ENCODE assay signal across 8 cellular contexts in the genomic region with DNA sequence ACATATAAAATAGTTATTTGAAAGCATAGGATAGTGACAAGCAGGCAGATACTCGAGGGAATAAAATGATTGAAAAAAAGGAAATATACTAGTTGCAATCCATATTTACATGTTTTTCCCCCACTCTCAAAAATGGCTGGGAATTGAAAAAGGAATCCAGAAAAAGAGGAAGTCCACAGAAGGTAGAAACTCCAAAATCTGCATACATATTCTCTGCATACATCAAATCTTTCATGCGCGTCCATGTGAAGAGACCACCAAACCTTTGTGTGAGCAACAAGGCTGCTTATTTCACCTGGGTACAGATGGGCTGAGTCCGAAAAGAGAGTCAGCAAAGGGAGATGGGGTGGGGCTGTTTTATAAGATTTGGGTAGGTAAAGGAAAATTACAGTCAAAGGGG. TPM values are rescaled to one million over a fixed set of nuclear protein-coding genes. Genes with fewer than 3 reads are reported as not detected.
DNase-seq lines count a peak whose midpoint lies in the region; ATAC-seq, FAIRE-seq and TF ChIP-seq lines count a peak whose summit lies in the region.
"Not testable (repeated sequence)": the region's sequence is repeated elsewhere in the genome, so short reads cannot be mapped to it uniquely, and the experiment has no call there.
"Had no signal": no experiment of that assay in that cellular context is flagged by ENCODE, and none has a peak within 500 bp of the region (broad histone marks: within the 10 kb centered on the region; RNA-seq: fewer than 3 reads in every experiment).

No MANE protein-coding gene starts in this region.

- not testable (repeated sequence) for H2AFZ ChIP-seq in OCI-LY1 (ENCODE audit: low read length); SU-DHL-6 (ENCODE audit: low read depth, low read length, severe bottlenecking); GM12878 (ENCODE audit: control insufficient read depth, low read depth, low read length)

- H3K4me1 Mint-ChIP-seq in endodermal cell: peaks cover 16% of the 10 kb centered on the region

- H3K9me3 ChIP-seq in BLaER1 treated with 17β-estradiol and CSF1 and Interleukin-3, amounts not matched to agents 10 nM and 100 nM (replicated peaks in 1 of 11); HUES6 (ENCODE audit: control insufficient read depth, insufficient read depth, low read depth, low read length); OCI-LY1 (ENCODE audit: low read length); SU-DHL-6 (ENCODE audit: insufficient read depth, low read length); GM12878 (replicated peaks; ENCODE audit: control insufficient read depth, insufficient read depth, low read length); endodermal cell (ENCODE audit: control insufficient read depth, low read length): not testable (repeated sequence)

- H3K9me3 Mint-ChIP-seq in endodermal cell: not testable (repeated sequence)

- not testable (repeated sequence) for H3K9ac ChIP-seq in BLaER1 treated with 17β-estradiol and CSF1 and Interleukin-3, amounts not matched to agents 10 nM and 100 nM; OCI-LY1 (ENCODE audit: low read length); SU-DHL-6 (ENCODE audit: low read length); GM12878 (ENCODE audit: control insufficient read depth, insufficient read depth, low read length)
- H3K9ac ChIP-seq in HUES6 (ENCODE audit: low read length) (peak overlapping the region; percentile 43), endodermal cell (ENCODE audit: extremely low read depth, low read length, poor library complexity, severe bottlenecking) (peak overlapping the region; percentile 35)

- H3F3A ChIP-seq in OCI-LY1 (ENCODE audit: insufficient read depth, low read length): not testable (repeated sequence)
- peaks cover 33% of the 10 kb centered on the region for H3F3A ChIP-seq in SU-DHL-6 (ENCODE audit: insufficient read depth)

- CTCF ChIA-PET in GM12878 (lab: Yijun Ruan, JAX): interaction anchor here (2.4 to 7.3 kb wide), 2 partner anchors 16 to 497 kb away, joined by 10 to 53 read pairs; no protein-coding TSS in a partner anchor

- TF ChIP-seq EP300 in GM12878 (IDR thresholded peaks at IDR 0.05; ENCODE audit: borderline replicate concordance in 1 of 2, control insufficient read depth in 1 of 2, low read depth in 2 of 2, low read length in 2 of 2): not testable (repeated sequence)

- not testable (repeated sequence) for H3K27ac ChIP-seq in BLaER1 treated with 17β-estradiol and CSF1 and Interleukin-3, amounts not matched to agents 10 nM and 100 nM; HUES6 (ENCODE audit: low read depth, low read length); GM12878 (ENCODE audit: control insufficient read depth, insufficient read depth); endodermal cell (ENCODE audit: low read depth, low read length)
- peak overlapping the region; percentile 98 for H3K27ac ChIP-seq in OCI-LY1 (ENCODE audit: low read depth, low read length, poor library complexity, severe bottlenecking)
- H3K27ac ChIP-seq in SU-DHL-6 (ENCODE audit: low read depth, low read length): peak overlapping the region; percentile 68; the same call in 1 of the 2 replicates

- H4K20me1 ChIP-seq in BLaER1 treated with 17β-estradiol and CSF1 and Interleukin-3, amounts not matched to agents 10 nM and 100 nM; OCI-LY1 (ENCODE audit: insufficient read depth, low read length); SU-DHL-6 (ENCODE audit: low read depth, low read length); GM12878 (ENCODE audit: control insufficient read depth, insufficient read depth): not testable (repeated sequence)

- H3K4me3 Mint-ChIP-seq in endodermal cell: not testable (repeated sequence)

- WGBS in GM12878 (ENCODE audit: insufficient coverage, insufficient replicate concordance, low lambda C conversion rate, missing lambda C conversion rate): 84% methylated on average over 4 of the region's 4 CpGs
- 66 to 88% methylated on average over 3 to 4 of the region's 4 CpGs for WGBS in endodermal cell (ENCODE audit: insufficient coverage in 1 of 2, insufficient read length in 1 of 2), 2 experiments

- not testable (repeated sequence) for TF ChIP-seq RAD21 in GM12878 (IDR thresholded peaks at IDR 0.05; ENCODE audit: insufficient read depth, low read depth, low read length)

- H3K36me3 Mint-ChIP-seq in endodermal cell (ENCODE audit: low read depth): not testable (repeated sequence)

- peaks cover 16 to 52% (median 45%) of the 10 kb centered on the region in 10 experiments for H3K4me1 ChIP-seq in BLaER1 treated with 17β-estradiol and CSF1 and Interleukin-3, amounts not matched to agents 10 nM and 100 nM
- not testable (repeated sequence) for H3K4me1 ChIP-seq in HUES6 (ENCODE audit: control insufficient read depth, insufficient read depth, low read length)
- H3K4me1 ChIP-seq in OCI-LY1 (ENCODE audit: insufficient read depth, low read length, severe bottlenecking): peaks cover 54% of the 10 kb centered on the region
- peaks cover 20% of the 10 kb centered on the region for H3K4me1 ChIP-seq in GM12878 (ENCODE audit: control insufficient read depth, insufficient read depth, low read length)
- H3K4me1 ChIP-seq in endodermal cell (ENCODE audit: control insufficient read depth, insufficient read depth, low read length): peaks cover 25% of the 10 kb centered on the region

- H3K27me3 ChIP-seq in BLaER1 treated with 17β-estradiol and CSF1 and Interleukin-3, amounts not matched to agents 10 nM and 100 nM; HUES6 (ENCODE audit: control insufficient read depth, insufficient read depth, low read length); OCI-LY1 (ENCODE audit: insufficient read depth, low read length); SU-DHL-6 (ENCODE audit: low read length); GM12878 (replicated peaks in 1 of 2; ENCODE audit: control insufficient read depth in 2 of 2, insufficient read depth in 2 of 2, low read length in 1 of 2); endodermal cell (ENCODE audit: control insufficient read depth, insufficient read depth, low read length, poor library complexity, severe bottlenecking): not testable (repeated sequence)

- POLR2A ChIA-PET in GM12878 (lab: Charles Lee): not testable (repeated sequence)

- in situ Hi-C loops in GM12878 (cut with MboI): not testable (repeated sequence)

- not testable (repeated sequence) for H3K36me3 ChIP-seq in BLaER1 treated with 17β-estradiol and CSF1 and Interleukin-3, amounts not matched to agents 10 nM and 100 nM; HUES6 (ENCODE audit: control insufficient read depth, insufficient read depth, low read length); OCI-LY1 (ENCODE audit: insufficient read depth, low read length); SU-DHL-6 (ENCODE audit: low read length); GM12878 (ENCODE audit: control insufficient read depth in 2 of 2, insufficient read depth in 2 of 2, low read length in 1 of 2)
- peaks cover 18% of the 10 kb centered on the region for H3K36me3 ChIP-seq in endodermal cell (ENCODE audit: control insufficient read depth, insufficient read depth, low read length)

- not testable (repeated sequence) for H3K27ac Mint-ChIP-seq in endodermal cell

- BruUV-seq in GM12878 (replicated peaks; lab: Mats Ljungman, UMichigan): not testable (repeated sequence)

- H3K4me2 ChIP-seq in BLaER1 treated with 17β-estradiol and CSF1 and Interleukin-3, amounts not matched to agents 10 nM and 100 nM: peak overlapping the region in 9 of 11 experiments; percentile 8 to 87 (median 71); a peak in 19 of 22 replicates
- H3K4me2 ChIP-seq in OCI-LY1 (ENCODE audit: low read length); GM12878 (ENCODE audit: control insufficient read depth, insufficient read depth): not testable (repeated sequence)
- peak overlapping the region; percentile 29 for H3K4me2 ChIP-seq in SU-DHL-6 (ENCODE audit: low read depth, low read length, poor library complexity, severe bottlenecking)

- not testable (repeated sequence) for TF ChIP-seq POLR2A in GM12891 (IDR thresholded peaks at IDR 0.05; ENCODE audit: low read depth, low read length); GM12878 (IDR thresholded peaks at IDR 0.05; ENCODE audit: low read depth, low read length)

- not testable (repeated sequence) for H3K27me3 Mint-ChIP-seq in endodermal cell (ENCODE audit: insufficient read depth)

- H3K4me3 ChIP-seq in BLaER1 treated with 17β-estradiol and CSF1 and Interleukin-3, amounts not matched to agents 10 nM and 100 nM; HUES6 (ENCODE audit: low read depth, low read length); OCI-LY1 (ENCODE audit: low read depth, low read length, poor library complexity, severe bottlenecking); SU-DHL-6 (ENCODE audit: insufficient read depth, low read length, poor library complexity, severe bottlenecking); GM12878: not testable (repeated sequence)
- H3K4me3 ChIP-seq in endodermal cell (ENCODE audit: low read length): peak overlapping the region; percentile 73

- intact Hi-C loops in GM12878 (cut with micrococcal nuclease; ENCODE audit: unreplicated experiment): not testable (repeated sequence)

- SMC1A ChIA-PET in GM12878 (lab: Charles Lee; ENCODE audit: uncharacterized antibody, unreplicated experiment): interaction anchor here (6.8 kb wide), 1 partner anchor 10 kb away, joined by 45 read pairs; no protein-coding TSS in a partner anchor

- not testable (repeated sequence) for FAIRE-seq in GM12891 (lab: Jason Lieb, UNC); GM12878 (lab: Jason Lieb, UNC)

- ATAC-seq in GM12878: not testable (repeated sequence)

- H3K9me2 ChIP-seq in OCI-LY1 (ENCODE audit: low read depth, low read length); SU-DHL-6 (replicated peaks; ENCODE audit: insufficient read depth, low read length): not testable (repeated sequence)

- not testable (repeated sequence) for TF ChIP-seq CTCF in OCI-LY1 (IDR thresholded peaks at IDR 0.05; ENCODE audit: low read length); SU-DHL-6 (IDR thresholded peaks at IDR 0.05; ENCODE audit: insufficient read depth, low read length, poor library complexity, severe bottlenecking); GM12878 (IDR thresholded peaks at IDR 0.05 in 2 of 3, conservative IDR thresholded peaks at IDR 0.05 in 1 of 3; ENCODE audit: control insufficient read depth in 2 of 3, extremely low read depth in 1 of 3, insufficient read depth in 1 of 3, low read depth in 3 of 3, low read length in 3 of 3); endodermal cell (conservative IDR thresholded peaks at IDR 0.05)

- RAD21 ChIA-PET in GM12878 (lab: Charles Lee; ENCODE audit: unreplicated experiment): not testable (repeated sequence)

- H3K79me2 ChIP-seq in OCI-LY1 (ENCODE audit: insufficient read depth, low read length); SU-DHL-6 (ENCODE audit: insufficient read depth, low read length); GM12878 (ENCODE audit: control insufficient read depth, insufficient read depth, low read length): not testable (repeated sequence)

- not testable (repeated sequence) for DNase-seq in GM12891 (ENCODE audit: insufficient read length, low spot score); GM12878 (ENCODE audit: low read depth, low spot score); endodermal cell

RNA-seq across cellular contexts. Expression of gene QPCT, which starts 36.4 kb away (rescaled TPM):
- 1.7 TPM for polyA plus RNA-seq in GM12891 (2012; ENCODE audit: low read depth, missing spikeins)
- not detected in 2 replicates for total RNA-seq in GM12878 (2013; cell fraction: nucleolus; rRNA removed)
- total RNA-seq in GM12878 (2014; rRNA removed): 0.17 and 0.27 TPM in 2 replicates
- total RNA-seq in GM12878 (2014; rRNA removed; fragmentation: Illumina TruSeq; extraction: Trizol): 0.18 TPM in 1 of 2 replicates, not detected in the other
- total RNA-seq in GM12878 (2021): 0.15 and 0.16 TPM in 2 replicates
- polyA plus RNA-seq in GM12878 (2011; ENCODE audit: low read depth): 0.20 TPM
- 0.14 and 0.52 TPM in 2 replicates for polyA plus RNA-seq in GM12878 (2011; rRNA removed)
- polyA plus RNA-seq in GM12878 (2011; cell fraction: cytosol; rRNA removed): 0.19 and 0.23 TPM in 2 replicates
- 0.23 and 0.28 TPM in 2 replicates for polyA plus RNA-seq in GM12878 (2011; cell fraction: nucleus; rRNA removed)
- polyA plus RNA-seq in GM12878 (2012): 0.23 and 0.45 TPM in 2 replicates
- polyA plus RNA-seq in GM12878 (2014; fragmentation: Illumina TruSeq; extraction: Trizol): 0.19 TPM in 1 of 2 replicates, not detected in the other
- polyA plus RNA-seq in GM12878 (2014; fragmentation: Nextera tagmentation; extraction: Ambion mirVana): under 1 TPM; 0.14 to 0.24 TPM
- polyA plus RNA-seq in GM12878 (2014; rRNA removed): not detected in 2 replicates
- under 1 TPM; 0.24 to 0.86 TPM for polyA plus RNA-seq in GM12878 (2016; fragmentation: Nextera tagmentation; extraction: Ambion mirVana)
- polyA minus RNA-seq in GM12878 (2011; rRNA and poly(A)+ RNA removed): not detected in 2 replicates
- not detected in 2 replicates for polyA minus RNA-seq in GM12878 (2011; cell fraction: cytosol; rRNA and poly(A)+ RNA removed)
- polyA minus RNA-seq in GM12878 (2011; cell fraction: nucleus; rRNA and poly(A)+ RNA removed): 0.57 TPM in 1 of 2 replicates, not detected in the other
- total RNA-seq in endodermal cell: 10 to 100 TPM; 15.9 to 17.7 TPM
- 12.5 TPM for polyA plus RNA-seq in endodermal cell (2013, experiment 1 of 2)
- polyA plus RNA-seq in endodermal cell (2013, experiment 2 of 2): 11.6 TPM
- total RNA-seq: CD4-positive, CD25-positive, alpha-beta regulatory T cell had no signal

RNA-seq across cellular contexts. Expression of gene PRKD3, which starts 56.2 kb away (rescaled TPM):
- 28.1 TPM for polyA plus RNA-seq in GM12891 (2012; ENCODE audit: low read depth, missing spikeins)
- total RNA-seq in GM12878 (2013; cell fraction: nucleolus; rRNA removed): 38.5 and 48.5 TPM in 2 replicates
- total RNA-seq in GM12878 (2014; rRNA removed): 9.0 and 11.4 TPM in 2 replicates
- 12.0 and 13.7 TPM in 2 replicates for total RNA-seq in GM12878 (2014; rRNA removed; fragmentation: Illumina TruSeq; extraction: Trizol)
- 10.4 and 14.9 TPM in 2 replicates for total RNA-seq in GM12878 (2021)
- polyA plus RNA-seq in GM12878 (2011; ENCODE audit: low read depth): 6.8 TPM
- polyA plus RNA-seq in GM12878 (2011; rRNA removed): 8.2 and 10.8 TPM in 2 replicates
- 4.5 and 5.0 TPM in 2 replicates for polyA plus RNA-seq in GM12878 (2011; cell fraction: cytosol; rRNA removed)
- polyA plus RNA-seq in GM12878 (2011; cell fraction: nucleus; rRNA removed): 5.8 and 7.1 TPM in 2 replicates
- polyA plus RNA-seq in GM12878 (2012): 9.5 and 10.6 TPM in 2 replicates
- polyA plus RNA-seq in GM12878 (2014; fragmentation: Illumina TruSeq; extraction: Trizol): 11.1 and 14.2 TPM in 2 replicates
- polyA plus RNA-seq in GM12878 (2014; fragmentation: Nextera tagmentation; extraction: Ambion mirVana): 1 to 10 TPM; 3.3 to 3.7 TPM
- polyA plus RNA-seq in GM12878 (2014; rRNA removed): 6.1 and 7.5 TPM in 2 replicates
- 1 to 10 TPM; 6.5 to 7.4 TPM for polyA plus RNA-seq in GM12878 (2016; fragmentation: Nextera tagmentation; extraction: Ambion mirVana)
- 11.2 and 11.4 TPM in 2 replicates for polyA minus RNA-seq in GM12878 (2011; rRNA and poly(A)+ RNA removed)
- polyA minus RNA-seq in GM12878 (2011; cell fraction: cytosol; rRNA and poly(A)+ RNA removed): 5.3 and 7.6 TPM in 2 replicates
- polyA minus RNA-seq in GM12878 (2011; cell fraction: nucleus; rRNA and poly(A)+ RNA removed): 5.7 and 9.8 TPM in 2 replicates
- total RNA-seq in endodermal cell: 10 to 100 TPM; 94.4 to 95.0 TPM
- polyA plus RNA-seq in endodermal cell (2013, experiment 1 of 2): 47.6 TPM
- 53.5 TPM for polyA plus RNA-seq in endodermal cell (2013, experiment 2 of 2)

Comparison
In these comparisons a context has a peak if more than half of its experiments do, and no peak if none do; other contexts are left out.
1. RNA of gene QPCT, which starts 36.4 kb away (total RNA-seq): 15.9 to 17.7 TPM in endodermal cell; 0.15 to 0.27 TPM in GM12878; every median in the first group is over 10 times any median in the second.